8 cellular contexts compared by ENCODE assay signal in genomic region chr2:224442092-224442999, GRCh38. TPM values are rescaled to one million over a fixed set of nuclear protein-coding genes. Genes with fewer than 3 reads are reported as not detected.
DNase-seq lines count a peak whose midpoint lies in the region; FAIRE-seq and TF ChIP-seq lines count a peak whose summit lies in the region.

No MANE protein-coding gene starts in this region.

- H2BK12ac ChIP-seq in neuronal stem cell (ENCODE audit: low read length), result no peak overlapping the region

- H3K79me2 ChIP-seq in endothelial cell of umbilical vein (ENCODE audit: control insufficient read depth, insufficient read depth, low read length), result no peaks in the 10 kb centered on the region

- peak overlapping the region; percentile 78 for H3K18ac ChIP-seq in neuronal stem cell (ENCODE audit: low read length)

- H3K4me3 Mint-ChIP-seq in activated naive CD4-positive, alpha-beta T cell treated with anti-CD3 and anti-CD28 coated beads for 36 hours, result peak overlapping the region; percentile 68

- WGBS in neuronal stem cell (ENCODE audit: extremely low coverage in 2 of 2, insufficient read length in 2 of 2, insufficient replicate concordance in 1 of 2), 2 donors, result no CpG with 5 or more reads among the region's 85 CpGs

- no peak overlapping the region for H4K91ac ChIP-seq in neuronal stem cell (ENCODE audit: low read depth, low read length, poor library complexity)

- H3K4me1 Mint-ChIP-seq in activated naive CD4-positive, alpha-beta T cell treated with anti-CD3 and anti-CD28 coated beads for 36 hours (ENCODE audit: low read depth), result peaks cover 9% of the 10 kb centered on the region

- no peak overlapping the region for H3K4ac ChIP-seq in neuronal stem cell (ENCODE audit: low read length)

- no TSS peak for BruUV-seq in endothelial cell of umbilical vein (replicated peaks; lab: Mats Ljungman, UMichigan)

- TF ChIP-seq CTCF in endothelial cell of umbilical vein (IDR thresholded peaks at IDR 0.05; ENCODE audit: extremely low read depth in 1 of 2, insufficient read depth in 1 of 2, low read depth in 1 of 2, low read length in 2 of 2), result no peak

- no peak overlapping the region for H3K14ac ChIP-seq in neuronal stem cell (ENCODE audit: low read length)

- TF ChIP-seq POLR2A in endothelial cell of umbilical vein (IDR thresholded peaks at IDR 0.05; ENCODE audit: low read depth, low read length), result peak; percentile 24

- dilution Hi-C loops in endothelial cell of umbilical vein (cut with MboI; ENCODE audit: extremely low pct_ligation_motif_present, low sequenced_read_pairs), result no loop called here

- H2BK120ac ChIP-seq in neuronal stem cell (ENCODE audit: low read depth, low read length), result no peak overlapping the region

- peaks cover 17% of the 10 kb centered on the region for H3K4me1 ChIP-seq in endothelial cell of umbilical vein (ENCODE audit: control insufficient read depth, extremely low read depth, insufficient read depth, low read length)
- H3K4me1 ChIP-seq in neuronal stem cell (ENCODE audit: control insufficient read depth in 2 of 2, insufficient read depth in 1 of 2, low read depth in 1 of 2, low read length in 2 of 2), result no peaks in the 10 kb centered on the region

- H3K27ac Mint-ChIP-seq in activated naive CD4-positive, alpha-beta T cell treated with anti-CD3 and anti-CD28 coated beads for 36 hours, result no peak overlapping the region

- POLR2A ChIA-PET in endothelial cell of umbilical vein (lab: Charles Lee), result interaction anchor here (0.8 to 2.0 kb wide), 7 partner anchors 25 to 143 kb away, joined by 3 to 11 read pairs (median 5); partner anchors contain the start of genes CUL3 and FAM124B

- H3K79me1 ChIP-seq in neuronal stem cell (ENCODE audit: low read depth, low read length), result peaks cover 2% of the 10 kb centered on the region

- no peaks in the 10 kb centered on the region for H4K20me1 ChIP-seq in endothelial cell of umbilical vein (replicated peaks; ENCODE audit: control insufficient read depth, extremely low read depth, insufficient read depth, low read length)

- H2BK15ac ChIP-seq in neuronal stem cell (ENCODE audit: low read length), result no peak overlapping the region

- intact Hi-C loops in activated naive CD4-positive, alpha-beta T cell treated with anti-CD3 and anti-CD28 coated beads for 36 hours (cut with micrococcal nuclease), result no loop called here
- intact Hi-C loops in endothelial cell of umbilical vein (cut with micrococcal nuclease), result loop anchor here (1.0 kb wide), 3 partner anchors 25 to 40 kb away; partner anchors contain the start of gene FAM124B

- no peaks in the 10 kb centered on the region for H3K36me3 Mint-ChIP-seq in activated naive CD4-positive, alpha-beta T cell treated with anti-CD3 and anti-CD28 coated beads for 36 hours (ENCODE audit: low read depth)

- H2AFZ ChIP-seq in endothelial cell of umbilical vein (ENCODE audit: low read depth, low read length) (peak overlapping the region; percentile 98), neuronal stem cell (ENCODE audit: low read length) (no peak overlapping the region)

- H3K4me2 ChIP-seq in endothelial cell of umbilical vein (ENCODE audit: insufficient read depth, low read length) (peak overlapping the region; percentile 89), neuronal stem cell (ENCODE audit: insufficient read depth, low read length, poor library complexity, severe bottlenecking) (no peak overlapping the region)

- H3K9ac ChIP-seq in endothelial cell of umbilical vein (replicated peaks; ENCODE audit: extremely low read depth, insufficient read depth, low read length) (peak overlapping the region; percentile 79), neuronal stem cell (ENCODE audit: low read depth, low read length, poor library complexity) (no peak overlapping the region)

- H3K36me3 ChIP-seq in endothelial cell of umbilical vein (ENCODE audit: control insufficient read depth in 2 of 2, extremely low read depth in 1 of 2, insufficient read depth in 2 of 2, low read length in 2 of 2) (no peaks in the 10 kb centered on the region), neuronal stem cell (replicated peaks in 1 of 2; ENCODE audit: control insufficient read depth in 2 of 2, insufficient read depth in 2 of 2, low read length in 2 of 2) (no peaks in the 10 kb centered on the region)

- CTCF ChIA-PET in activated naive CD4-positive, alpha-beta T cell treated with anti-CD3 and anti-CD28 coated beads for 36 hours (lab: Charles Lee), result no interaction called here
- CTCF ChIA-PET in endothelial cell of umbilical vein (lab: Charles Lee), result interaction anchor here (0.7 to 2.2 kb wide), 12 partner anchors 10 to 472 kb away, joined by 3 to 12 read pairs (median 3); partner anchors contain the start of gene FAM124B

- no peaks in the 10 kb centered on the region for H3K9me1 ChIP-seq in endothelial cell of umbilical vein (replicated peaks; ENCODE audit: control insufficient read depth, extremely low read depth, insufficient read depth, low read length)

- peaks cover 40% of the 10 kb centered on the region for H3K27me3 Mint-ChIP-seq in activated naive CD4-positive, alpha-beta T cell treated with anti-CD3 and anti-CD28 coated beads for 36 hours (ENCODE audit: low read depth)

- H2BK5ac ChIP-seq in neuronal stem cell (ENCODE audit: low read length), result no peak overlapping the region

- peak; percentile 28 for DNase-seq in activated naive CD4-positive, alpha-beta T cell treated with anti-CD3 and anti-CD28 coated beads for 36 hours
- DNase-seq in activated naive CD4-positive, alpha-beta T cell (lab: John Stamatoyannopoulos, UW), result no peak
- DNase-seq in NCI-H69 (lab: John Stamatoyannopoulos, UW) (peak; percentile 72), endothelial cell of umbilical vein (ENCODE audit: low read depth, low spot score) (peak; percentile 61), neuronal stem cell (ENCODE audit: low spot score) (no peak), activated gamma-delta T cell treated with Interleukin-2 at 50 U/mL for 16 hours (no peak), superior temporal gyrus (ENCODE audit: extremely low spot score) (no peak), kidney glomerular epithelial cell (lab: John Stamatoyannopoulos, UW) (no peak)

- H4K8ac ChIP-seq in neuronal stem cell (ENCODE audit: low read depth, low read length), result no peak overlapping the region

- no peak overlapping the region for H2AK5ac ChIP-seq in neuronal stem cell (ENCODE audit: low read depth, low read length)

- H3K23ac ChIP-seq in neuronal stem cell (ENCODE audit: low read depth, low read length, poor library complexity), result peak overlapping the region; percentile 47

- no peaks in the 10 kb centered on the region for H3K9me3 Mint-ChIP-seq in activated naive CD4-positive, alpha-beta T cell treated with anti-CD3 and anti-CD28 coated beads for 36 hours

- FAIRE-seq in endothelial cell of umbilical vein (lab: Jason Lieb, UNC), result peak; percentile 67

- H3K27me3 ChIP-seq in endothelial cell of umbilical vein (ENCODE audit: control insufficient read depth in 2 of 2, insufficient read depth in 2 of 2, low read length in 2 of 2) (no peaks in the 10 kb centered on the region), neuronal stem cell (ENCODE audit: control insufficient read depth in 3 of 3, insufficient read depth in 3 of 3, low read depth in 1 of 3, low read length in 3 of 3) (no peaks in the 10 kb centered on the region)

- peak overlapping the region; percentile 62 for H3K27ac ChIP-seq in endothelial cell of umbilical vein (ENCODE audit: insufficient read depth, low read depth, low read length)
- no peak overlapping the region for H3K27ac ChIP-seq in neuronal stem cell (replicated peaks; ENCODE audit: low read length)

- no peaks in the 10 kb centered on the region for H3K9me3 ChIP-seq in endothelial cell of umbilical vein (replicated peaks; ENCODE audit: control insufficient read depth, insufficient read depth, low read length)
- peaks cover 0 to 2% of the 10 kb centered on the region in 2 donors for H3K9me3 ChIP-seq in neuronal stem cell (replicated peaks in 1 of 2; ENCODE audit: control insufficient read depth in 2 of 2, insufficient read depth in 1 of 2, low read depth in 1 of 2, low read length in 2 of 2)

- H3K4me3 ChIP-seq in endothelial cell of umbilical vein (replicated peaks in 1 of 3; ENCODE audit: insufficient read depth in 1 of 3, low read depth in 1 of 3, low read length in 3 of 3), result peak overlapping the region; percentile 44 to 86 (median 69)
- no peak overlapping the region for H3K4me3 ChIP-seq in neuronal stem cell (ENCODE audit: low read length in 2 of 2)

TF ChIP-seq in endothelial cell of umbilical vein, 7 proteins besides CTCF, POLR2A, EP300 and RAD21:
- TF ChIP-seq GATA2 (IDR thresholded peaks at IDR 0.05; ENCODE audit: insufficient read depth, insufficient read length, low read depth, low read length), result no peak
- no peak for TF ChIP-seq JUN (IDR thresholded peaks at IDR 0.05; ENCODE audit: borderline replicate concordance, insufficient read depth, insufficient read length, low read depth)
- no peak for TF ChIP-seq EZH2 (IDR thresholded peaks at IDR 0.05; ENCODE audit: borderline replicate concordance, low read depth, low read length, severe bottlenecking)
- no peak for TF ChIP-seq MAX (IDR thresholded peaks at IDR 0.05; ENCODE audit: insufficient read depth, insufficient read length)
- no peak for TF ChIP-seq POLR2AphosphoS5 (IDR thresholded peaks at IDR 0.05; ENCODE audit: insufficient read depth, low read depth, low read length)
- no peak for TF ChIP-seq FOS (IDR thresholded peaks at IDR 0.05; ENCODE audit: borderline replicate concordance, insufficient read depth, low read length)
- no peak for TF ChIP-seq MYC (IDR thresholded peaks at IDR 0.05; ENCODE audit: low read depth, low read length)

RNA-seq across cellular contexts. Expression of gene FAM124B, which starts 40.4 kb away (rescaled TPM):
- under 1 TPM; 0.32 to 0.43 TPM for total RNA-seq in activated naive CD4-positive, alpha-beta T cell treated with anti-CD3 and anti-CD28 coated beads for 36 hours
- 81.4 and 82.0 TPM in 2 replicates for total RNA-seq in endothelial cell of umbilical vein
- polyA plus RNA-seq in endothelial cell of umbilical vein, result 91.7 and 119 TPM in 2 replicates
- polyA plus RNA-seq in endothelial cell of umbilical vein (2011; cell fraction: cytosol; rRNA removed), result 92.1 and 97.9 TPM in 2 replicates
- polyA plus RNA-seq in endothelial cell of umbilical vein (2011; cell fraction: nucleus; rRNA removed), result 146 and 167 TPM in 2 replicates
- 72.5 and 82.2 TPM in 2 replicates for polyA plus RNA-seq in endothelial cell of umbilical vein (2012)
- polyA minus RNA-seq in endothelial cell of umbilical vein, result 291 and 351 TPM in 2 replicates
- not detected for polyA minus RNA-seq in endothelial cell of umbilical vein (2011; cell fraction: cytosol; rRNA and poly(A)+ RNA removed)
- 376 and 437 TPM in 2 replicates for polyA minus RNA-seq in endothelial cell of umbilical vein (2011; cell fraction: nucleus; rRNA and poly(A)+ RNA removed)
- polyA plus RNA-seq in neuronal stem cell (2013, experiment 1 of 2), result 0.06 TPM
- polyA plus RNA-seq in neuronal stem cell (2013, experiment 2 of 2), result 0.07 TPM

Comparison
In these comparisons a context has a peak if more than half of its experiments do, and no peak if none do; other contexts are left out.
1. DNase-seq: peak in activated naive CD4-positive, alpha-beta T cell treated with anti-CD3 and anti-CD28 coated beads for 36 hours (single experiment), NCI-H69 (single experiment) and endothelial cell of umbilical vein (single experiment); none in activated naive CD4-positive, alpha-beta T cell (0 of 4), neuronal stem cell (single experiment), activated gamma-delta T cell treated with Interleukin-2 at 50 U/mL for 16 hours (single experiment), superior temporal gyrus (single experiment) and kidney glomerular epithelial cell (single experiment).
2. H3K4me3 ChIP-seq: peak in endothelial cell of umbilical vein (3 of 3); none in neuronal stem cell (0 of 2).
3. RNA of gene FAM124B, which starts 40.4 kb away (total RNA-seq): 81.4 to 82.0 TPM in endothelial cell of umbilical vein; 0.32 to 0.43 TPM in activated naive CD4-positive, alpha-beta T cell treated with anti-CD3 and anti-CD28 coated beads for 36 hours; every median in the first group is over 10 times any median in the second.